ENCODE assay signal across 8 cellular contexts in genomic region chr17:29592850-29593545, GRCh38. TPM values are rescaled to one million over a fixed set of nuclear protein-coding genes. Genes with fewer than 3 reads are reported as not detected.
A peak's percentile ranks its signal among the peaks of the same experiment; 100 is the strongest.
DNase-seq lines count a peak whose midpoint lies in the region; ATAC-seq and TF ChIP-seq lines count a peak whose summit lies in the region.

Gene ANKRD13B, plus strand, starts transcription at chr17:29593132. Its CDS starts 490 bp downstream, at chr17:29593622.

- POLR2A ChIA-PET in Panc1 (lab: Charles Lee) = interaction anchor here (0.6 to 1.6 kb wide), 2 partner anchors 11 to 97 kb away, joined by 8 to 15 read pairs; no protein-coding TSS in a partner anchor

- CTCF ChIA-PET in Panc1 (lab: Charles Lee) = interaction anchor here (1.7 to 3.0 kb wide), 3 partner anchors 12 to 223 kb away, joined by 13 to 17 read pairs (median 15); no protein-coding TSS in a partner anchor

- H3K9me3 Mint-ChIP-seq in CD14-positive monocyte (peaks cover 0 to 3% (median 0%) of the 10 kb centered on the region in 7 donors), brain (no peaks in the 10 kb centered on the region)

- H3K9me3 ChIP-seq in Panc1 (ENCODE audit: control insufficient read depth, insufficient read depth, low read depth, low read length) = no peaks in the 10 kb centered on the region

- TF ChIP-seq CTCF in CD14-positive monocyte (IDR thresholded peaks at IDR 0.05) (no peak), Panc1 (IDR thresholded peaks at IDR 0.05) (no peak), brain (conservative IDR thresholded peaks at IDR 0.05) (no peak)

- H3K36me3 ChIP-seq in Panc1 (ENCODE audit: control insufficient read depth, insufficient read depth, low read length) = peaks cover 5% of the 10 kb centered on the region; the same call in 1 of the 2 replicates

- H3K4me1 Mint-ChIP-seq in CD14-positive monocyte (peaks cover 48% of the 10 kb centered on the region), brain (peaks cover 78% of the 10 kb centered on the region)

- H3K27ac Mint-ChIP-seq in CD14-positive monocyte = peak within 1 kb of the TSS in 3 of 7 donors; percentile 38 to 74 (median 41)
- H3K27ac Mint-ChIP-seq in brain = peak within 1 kb of the TSS; percentile 93 to 97 (median 94)

- peaks cover 74% of the 10 kb centered on the region for H3K4me1 ChIP-seq in Panc1 (ENCODE audit: control insufficient read depth, insufficient read depth, low read length)

- no peaks in the 10 kb centered on the region for H3K27me3 ChIP-seq in Panc1 (ENCODE audit: control insufficient read depth, insufficient read depth, low read length)

- BruUV-seq in Panc1 (replicated peaks; lab: Mats Ljungman, UMichigan) = no TSS peak

- H3K4me3 Mint-ChIP-seq in CD14-positive monocyte (peak within 1 kb of the TSS; percentile 75 to 92), brain (peak within 1 kb of the TSS; percentile 85 to 92 (median 87))

- H3K4me3 ChIP-seq in Panc1 (ENCODE audit: low read depth in 2 of 2, low read length in 2 of 2) = peak within 1 kb of the TSS; percentile 71 to 72

- ATAC-seq in Panc1 (peak; percentile 2; the same call in 1 of the 2 replicates), HG03565 (IDR thresholded peaks at IDR 0.05; ENCODE audit: unreplicated experiment) (no peak)

- intact Hi-C loops in CD14-positive monocyte (cut with micrococcal nuclease) = no loop called here
- intact Hi-C loops in Panc1 (cut with micrococcal nuclease; ENCODE audit: unreplicated experiment) = no loop called here

- H3K27me3 Mint-ChIP-seq in CD14-positive monocyte (ENCODE audit: low read depth in 3 of 3) (peaks cover 24 to 45% (median 35%) of the 10 kb centered on the region in 3 donors), brain (peaks cover 8% of the 10 kb centered on the region)

- peak within 1 kb of the TSS; percentile 96 for H3K27ac ChIP-seq in Panc1 (ENCODE audit: low read length)

- DNase-seq in CD14-positive monocyte (ENCODE audit: low spot score) = no peak
- peak; percentile 39 for DNase-seq in HK-2 (ENCODE audit: unreplicated experiment)
- no peak for DNase-seq in Panc1 (ENCODE audit: low read depth, low spot score)
- DNase-seq in kidney tubule cell (ENCODE audit: low spot score) = peak; percentile 27
- DNase-seq in stimulated activated CD4-positive, alpha-beta T cell treated with anti-CD3 and anti-CD28 coated beads, Interleukin-4, amount 100 ng/mL, for 1 hour = peak; percentile 61
- DNase-seq in H4 (ENCODE audit: low spot score) = no peak

- no peaks in the 10 kb centered on the region for H3K36me3 Mint-ChIP-seq in CD14-positive monocyte
- H3K36me3 Mint-ChIP-seq in brain = no peaks in the 10 kb centered on the region

- in situ Hi-C loops in Panc1 (cut with HindIII; ENCODE audit: low pct_unique_long_range_greater_than_20kb, low sequenced_read_pairs) = no loop called here

RNA-seq across cellular contexts. Expression of gene ANKRD13B, which starts in this region (rescaled TPM):
- not detected for polyA plus RNA-seq in CD14-positive monocyte
- 31.4 TPM for total RNA-seq in Panc1 (2021; ENCODE audit: unreplicated experiment)
- polyA plus RNA-seq in Panc1 (2012; ENCODE audit: insufficient read length) = 34.3 TPM
- polyA plus RNA-seq in brain (ENCODE audit: insufficient read depth, low read depth, low replicate concordance) = 28.2 TPM
- total RNA-seq in H4 (2014; rRNA removed; shearing (Covaris generic)) = 2.9 and 3.8 TPM in 2 replicates

Comparison
In these comparisons a context has a peak if more than half of its experiments do, and no peak if none do; other contexts are left out.
1. RNA of gene ANKRD13B (polyA plus RNA-seq): 28.2 TPM in brain (single experiment); not detected in CD14-positive monocyte; every median in the first group is over 10 times any median in the second.
2. DNase-seq: peak in HK-2 (single experiment), kidney tubule cell (single experiment) and stimulated activated CD4-positive, alpha-beta T cell treated with anti-CD3 and anti-CD28 coated beads, Interleukin-4, amount 100 ng/mL, for 1 hour (single experiment); none in CD14-positive monocyte (single experiment), Panc1 (single experiment) and H4 (single experiment).